Comparison of ENCODE assay signal across 8 cellular contexts in the genomic region with DNA sequence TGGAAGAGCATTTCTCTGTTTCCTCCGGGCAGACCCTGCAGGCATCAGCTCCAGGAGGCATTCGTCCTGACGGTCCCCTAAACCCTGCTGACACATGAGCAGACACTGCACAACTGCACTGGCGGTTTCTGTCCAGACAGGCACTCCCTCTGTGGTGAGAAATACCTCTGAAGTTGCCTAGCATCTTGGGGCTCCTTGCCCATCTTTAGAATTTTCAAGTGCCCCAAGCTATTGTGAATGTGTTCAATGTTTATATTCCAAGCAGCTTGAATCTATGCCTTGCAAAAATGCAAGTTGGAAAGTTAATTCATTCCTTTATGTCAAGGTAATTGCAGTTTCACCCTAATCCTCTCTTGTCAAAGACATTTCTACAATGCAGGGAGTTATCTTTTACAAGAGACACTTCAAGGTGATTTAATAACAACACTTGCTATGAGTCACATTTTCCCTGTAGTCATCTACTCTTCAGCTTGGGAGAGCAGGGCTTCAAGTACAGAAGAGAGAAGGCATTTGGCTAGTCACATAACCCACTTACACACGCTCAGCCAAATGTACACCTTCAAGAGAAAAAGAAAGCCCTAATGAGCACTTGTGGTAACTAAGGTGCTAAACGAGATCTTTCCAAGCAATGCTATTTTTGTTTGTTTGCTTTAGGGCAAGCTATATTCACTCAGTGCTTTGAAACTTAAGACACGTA.
A peak's percentile ranks its signal among the peaks of the same experiment; 100 is the strongest.
DNase-seq lines count a peak whose midpoint lies in the region; ATAC-seq and TF ChIP-seq lines count a peak whose summit lies in the region.

No MANE protein-coding gene starts in this region.

- in situ Hi-C loops in Caki2 (cut with HindIII; ENCODE audit: low pct_unique_long_range_greater_than_20kb, low sequenced_read_pairs), result no loop called here

- H3K36me3 ChIP-seq in MG63 (no peaks in the 10 kb centered on the region), mucosa of descending colon (ENCODE audit: low read depth) (no peaks in the 10 kb centered on the region)
- no peaks in the 10 kb centered on the region for H3K36me3 ChIP-seq in effector memory CD4-positive, alpha-beta T cell (ENCODE audit: control insufficient read depth, insufficient read depth, low read length)

- H3K4me3 ChIP-seq in MG63, result no peak overlapping the region
- no peak overlapping the region for H3K4me3 ChIP-seq in mucosa of descending colon
- H3K4me3 ChIP-seq in effector memory CD4-positive, alpha-beta T cell (ENCODE audit: insufficient read depth, low read depth, low read length, poor library complexity, severe bottlenecking), result no peak overlapping the region

- H3K4me1 ChIP-seq in mucosa of descending colon (ENCODE audit: low read depth), result no peaks in the 10 kb centered on the region
- H3K4me1 ChIP-seq in effector memory CD4-positive, alpha-beta T cell (ENCODE audit: control insufficient read depth, insufficient read depth, low read length, poor library complexity, severe bottlenecking), result peaks cover 26% of the 10 kb centered on the region

- no peak overlapping the region for H3K27ac ChIP-seq in effector memory CD4-positive, alpha-beta T cell (ENCODE audit: insufficient read depth, low read length, poor library complexity, severe bottlenecking)

- DNase-seq in Caki2 (ENCODE audit: low read depth), result peak; percentile 4
- peak; percentile 82 for DNase-seq in MG63
- peak in 1 of 2 donors; percentile 33 for DNase-seq in activated naive CD4-positive, alpha-beta T cell treated with anti-CD3 and anti-CD28 coated beads, Interleukin-2, amount 50 U/mL, for 72 hours (ENCODE audit: low spot score in 2 of 2)
- no peak for DNase-seq in mucosa of descending colon
- no peak for DNase-seq in activated gamma-delta T cell treated with Interleukin-2 at 50 U/mL for 16 hours
- DNase-seq in effector memory CD4-positive, alpha-beta T cell, result no peak
- DNase-seq in SKM-1 (lab: John Stamatoyannopoulos, UW; ENCODE audit: unreplicated experiment), result no peak
- no peak for DNase-seq in ecto neural progenitor cell (ENCODE audit: low spot score)

- ATAC-seq in activated naive CD4-positive, alpha-beta T cell treated with anti-CD3 and anti-CD28 coated beads, Interleukin-2, amount 50 U/mL, for 72 hours, result peak; percentile 63 to 74
- peak; percentile 46 for ATAC-seq in mucosa of descending colon

- peaks cover 0 to 12% of the 10 kb centered on the region in 2 donors for H3K36me3 Mint-ChIP-seq in activated naive CD4-positive, alpha-beta T cell treated with anti-CD3 and anti-CD28 coated beads, Interleukin-2, amount 50 U/mL, for 72 hours

- H3K27ac Mint-ChIP-seq in activated naive CD4-positive, alpha-beta T cell treated with anti-CD3 and anti-CD28 coated beads, Interleukin-2, amount 50 U/mL, for 72 hours, result peak overlapping the region; percentile 85 to 98

- H3K27me3 ChIP-seq in MG63, result no peaks in the 10 kb centered on the region
- H3K27me3 ChIP-seq in effector memory CD4-positive, alpha-beta T cell (replicated peaks; ENCODE audit: control insufficient read depth, insufficient read depth, low read length, poor library complexity, severe bottlenecking), result no peaks in the 10 kb centered on the region

- TF ChIP-seq CTCF in mucosa of descending colon (IDR thresholded peaks at IDR 0.05), result no peak

- intact Hi-C loops in mucosa of descending colon (cut with DNase I, micrococcal nuclease), result no loop called here

- peaks cover 0 to 4% of the 10 kb centered on the region in 2 donors for H3K9me3 Mint-ChIP-seq in activated naive CD4-positive, alpha-beta T cell treated with anti-CD3 and anti-CD28 coated beads, Interleukin-2, amount 50 U/mL, for 72 hours

- H3K9me3 ChIP-seq in MG63, result no peaks in the 10 kb centered on the region; the same call in 1 of the 2 replicates
- no peaks in the 10 kb centered on the region for H3K9me3 ChIP-seq in mucosa of descending colon
- H3K9me3 ChIP-seq in effector memory CD4-positive, alpha-beta T cell (ENCODE audit: control insufficient read depth, low read length), result no peaks in the 10 kb centered on the region

Comparison
In these comparisons a context has a peak if more than half of its experiments do, and no peak if none do; other contexts are left out.
1. DNase-seq: peak in Caki2 (single experiment) and MG63 (single experiment); none in mucosa of descending colon (0 of 3), activated gamma-delta T cell treated with Interleukin-2 at 50 U/mL for 16 hours (single experiment), effector memory CD4-positive, alpha-beta T cell (0 of 3), SKM-1 (single experiment) and ecto neural progenitor cell (single experiment).